1 cellular context compared by ENCODE assay signal in the genomic region with DNA sequence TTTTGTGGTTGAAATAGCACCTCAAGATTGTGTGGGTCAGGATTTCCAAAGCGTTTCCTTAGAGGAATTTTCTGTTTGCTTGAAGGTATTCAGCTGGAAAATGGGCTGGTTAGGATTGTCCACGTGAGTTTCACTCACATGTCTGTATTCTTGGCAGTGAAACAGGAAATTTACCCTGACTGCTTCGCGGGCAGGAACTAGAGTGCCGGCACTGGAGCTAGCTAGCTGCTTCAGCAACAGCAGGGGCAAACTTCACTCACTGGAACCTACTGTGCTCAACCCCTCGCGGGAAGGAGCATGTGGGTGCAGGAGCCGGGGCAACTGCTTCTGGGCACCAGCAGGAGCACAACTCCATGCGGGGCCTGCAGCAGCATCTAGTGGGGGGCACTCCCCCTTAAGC.
TF ChIP-seq lines count a peak whose summit lies in the region.

No MANE protein-coding gene starts in this region.

TF ChIP-seq in H1, 55 proteins besides CTCF, POLR2A, EP300 and RAD21:
- no peak for TF ChIP-seq TCF12 (IDR thresholded peaks at IDR 0.05; ENCODE audit: low read depth, low read length)
- TF ChIP-seq KDM4A (IDR thresholded peaks at IDR 0.05; ENCODE audit: low read depth, low read length, severe bottlenecking), result no peak
- no peak for TF ChIP-seq SP4 (IDR thresholded peaks at IDR 0.05; ENCODE audit: low read length)
- TF ChIP-seq SIX5 (IDR thresholded peaks at IDR 0.05; ENCODE audit: low read depth, low read length), result no peak
- TF ChIP-seq, protein P1, sequence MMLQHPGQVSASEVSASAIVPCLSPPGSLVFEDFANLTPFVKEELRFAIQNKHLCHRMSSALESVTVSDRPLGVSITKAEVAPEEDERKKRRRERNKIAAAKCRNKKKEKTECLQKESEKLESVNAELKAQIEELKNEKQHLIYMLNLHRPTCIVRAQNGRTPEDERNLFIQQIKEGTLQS (IDR thresholded peaks at IDR 0.05; ENCODE audit: insufficient read depth, low read depth, low read length), result no peak
- TF ChIP-seq SP2 (IDR thresholded peaks at IDR 0.05; ENCODE audit: low read length), result no peak
- TF ChIP-seq ASH2L (IDR thresholded peaks at IDR 0.05; ENCODE audit: low read length), result no peak
- no peak for TF ChIP-seq JUN (IDR thresholded peaks at IDR 0.05; ENCODE audit: low read depth, low read length)
- TF ChIP-seq POLR2AphosphoS5 (IDR thresholded peaks at IDR 0.05; ENCODE audit: low read depth, low read length), result no peak
- TF ChIP-seq FOSL1 (IDR thresholded peaks at IDR 0.05; ENCODE audit: insufficient read depth, low read depth, low read length), result no peak
- no peak for TF ChIP-seq CHD2 (IDR thresholded peaks at IDR 0.05; ENCODE audit: low read length)
- TF ChIP-seq SIRT6 (IDR thresholded peaks at IDR 0.05; ENCODE audit: low read length), result no peak
- TF ChIP-seq KDM1A (IDR thresholded peaks at IDR 0.05; ENCODE audit: borderline replicate concordance, low read length), result no peak
- TF ChIP-seq SRF (IDR thresholded peaks at IDR 0.05; ENCODE audit: low read depth, low read length), result no peak
- no peak for TF ChIP-seq SIN3A (conservative IDR thresholded peaks at IDR 0.05 in 1 of 2, IDR thresholded peaks at IDR 0.05 in 1 of 2; ENCODE audit: low read depth in 1 of 2, low read length in 2 of 2)
- TF ChIP-seq RBBP5 (IDR thresholded peaks at IDR 0.05; ENCODE audit: borderline replicate concordance, low read depth, low read length), result no peak
- TF ChIP-seq CHD1 (IDR thresholded peaks at IDR 0.05; ENCODE audit: low read depth, low read length), result no peak
